Comparison of ENCODE assay signal across 8 cellular contexts in genomic region chr6:17600527-17601388, GRCh38. TPM values are rescaled to one million over a fixed set of nuclear protein-coding genes. Genes with fewer than 3 reads are reported as not detected.
DNase-seq lines count a peak whose midpoint lies in the region; ATAC-seq and TF ChIP-seq lines count a peak whose summit lies in the region.

No MANE protein-coding gene starts in this region.

- DNase-seq in CD14-positive monocyte (ENCODE audit: low spot score) (no peak), SJSA1 (ENCODE audit: low read depth in 1 of 2, low spot score in 2 of 2) (peak; percentile 47 to 49), cardiac septum (ENCODE audit: low spot score) (peak; percentile 86), trophoblast cell (peak; percentile 34 to 55), SKM-1 (lab: John Stamatoyannopoulos, UW; ENCODE audit: unreplicated experiment) (no peak)

- peak overlapping the region; percentile 49 for H2BK5ac ChIP-seq in trophoblast cell (ENCODE audit: low read depth, low read length, poor library complexity)

- no peak overlapping the region for H3K18ac ChIP-seq in trophoblast cell (ENCODE audit: low read length)

- peak overlapping the region; percentile 75 for H2AFZ ChIP-seq in trophoblast cell (ENCODE audit: insufficient read depth, low read length, poor library complexity)

- H3K36me3 Mint-ChIP-seq in CD14-positive monocyte = peaks cover 23 to 30% of the 10 kb centered on the region in 2 donors
- peaks cover under 1% of the 10 kb centered on the region for H3K36me3 Mint-ChIP-seq in activated naive CD8-positive, alpha-beta T cell

- H3K36me3 ChIP-seq in SJSA1 = peaks cover 4% of the 10 kb centered on the region; the same call in 1 of the 2 replicates
- H3K36me3 ChIP-seq in trophoblast cell (ENCODE audit: control insufficient read depth in 1 of 2, insufficient read depth in 2 of 2, low read length in 2 of 2) = peaks cover 0 to 2% of the 10 kb centered on the region in 2 experiments

- ATAC-seq in GM19328 (IDR thresholded peaks at IDR 0.05; ENCODE audit: unreplicated experiment) = peak; percentile 49
- ATAC-seq in HG03378 (IDR thresholded peaks at IDR 0.05; ENCODE audit: unreplicated experiment) = peak; percentile 48

- H3K14ac ChIP-seq in trophoblast cell (ENCODE audit: low read length) = peak overlapping the region; percentile 33

- peak overlapping the region; percentile 49 for H4K91ac ChIP-seq in trophoblast cell (ENCODE audit: low read depth, low read length)

- H3K9me3 ChIP-seq in SJSA1 (replicated peaks) = no peaks in the 10 kb centered on the region
- H3K9me3 ChIP-seq in trophoblast cell (ENCODE audit: insufficient read depth, low read depth, low read length) = no peaks in the 10 kb centered on the region

- no CpG with 5 or more reads among the region's 77 CpGs for WGBS in trophoblast cell (ENCODE audit: extremely low coverage, insufficient coverage, insufficient read length)

- no peak overlapping the region for H2BK120ac ChIP-seq in trophoblast cell (ENCODE audit: insufficient read depth, low read length, poor library complexity)

- intact Hi-C loops in CD14-positive monocyte (cut with micrococcal nuclease) (loop anchor here (5.0 to 10.0 kb wide), 2 partner anchors 104 to 107 kb away; partner anchors contain the start of gene NUP153 (in 2 of the 2)), cardiac septum (cut with DNase I) (loop anchor here (2.0 kb wide), 1 partner anchor 106 kb away; the partner anchor contains the start of gene NUP153)

- no peak overlapping the region for H2BK12ac ChIP-seq in trophoblast cell (ENCODE audit: low read length)

- peak overlapping the region; percentile 76 for H3K4me3 ChIP-seq in SJSA1
- peak overlapping the region; percentile 80 for H3K4me3 ChIP-seq in trophoblast cell (ENCODE audit: low read depth, low read length)

- H3K4ac ChIP-seq in trophoblast cell (ENCODE audit: low read depth, low read length) = no peak overlapping the region

- no peak overlapping the region for H4K12ac ChIP-seq in trophoblast cell (ENCODE audit: low read depth, low read length)

- H3K79me2 ChIP-seq in trophoblast cell (ENCODE audit: control insufficient read depth, insufficient read depth, low read length, poor library complexity) = peaks cover 2% of the 10 kb centered on the region

- peak overlapping the region; percentile 5 to 94 (median 85) for H3K27ac Mint-ChIP-seq in CD14-positive monocyte
- peak overlapping the region; percentile 85 for H3K27ac Mint-ChIP-seq in activated naive CD8-positive, alpha-beta T cell

- no peak overlapping the region for H3K23ac ChIP-seq in trophoblast cell (ENCODE audit: low read length)

- peak overlapping the region; percentile 38 for H4K8ac ChIP-seq in trophoblast cell (ENCODE audit: low read depth, low read length)

- no peak for TF ChIP-seq CTCF in CD14-positive monocyte (IDR thresholded peaks at IDR 0.05)

- H3K4me2 ChIP-seq in trophoblast cell (ENCODE audit: low read length) = peak overlapping the region; percentile 96

- H3K4me1 ChIP-seq in SJSA1 (replicated peaks) = peaks cover 10% of the 10 kb centered on the region
- peaks cover 0 to 8% of the 10 kb centered on the region in 2 experiments for H3K4me1 ChIP-seq in trophoblast cell (ENCODE audit: control insufficient read depth in 1 of 2, insufficient read depth in 2 of 2, low read length in 2 of 2)

- peak overlapping the region; percentile 75 for H3K9ac ChIP-seq in trophoblast cell (ENCODE audit: low read length)

- H3K79me1 ChIP-seq in trophoblast cell (ENCODE audit: low read length) = peaks cover 6% of the 10 kb centered on the region

- H3K4me3 Mint-ChIP-seq in CD14-positive monocyte = peak overlapping the region; percentile 84 to 90
- H3K4me3 Mint-ChIP-seq in activated naive CD8-positive, alpha-beta T cell = peak overlapping the region; percentile 87

- H3K27me3 ChIP-seq in SJSA1 (replicated peaks) (no peaks in the 10 kb centered on the region), trophoblast cell (ENCODE audit: insufficient read depth, low read length) (no peaks in the 10 kb centered on the region)

- H2AK5ac ChIP-seq in trophoblast cell (ENCODE audit: low read length) = no peak overlapping the region

- H3K27ac ChIP-seq in SJSA1 = peak overlapping the region; percentile 46
- H3K27ac ChIP-seq in trophoblast cell (ENCODE audit: low read depth, low read length) = peak overlapping the region; percentile 75

- peaks cover 33% of the 10 kb centered on the region for H3K4me1 Mint-ChIP-seq in CD14-positive monocyte
- H3K4me1 Mint-ChIP-seq in activated naive CD8-positive, alpha-beta T cell (ENCODE audit: low read depth) = peaks cover 39% of the 10 kb centered on the region

- H3K9me3 Mint-ChIP-seq in CD14-positive monocyte = peaks cover 0 to 5% (median 0%) of the 10 kb centered on the region in 7 donors
- no peaks in the 10 kb centered on the region for H3K9me3 Mint-ChIP-seq in activated naive CD8-positive, alpha-beta T cell (ENCODE audit: low read depth)

- H3K27me3 Mint-ChIP-seq in CD14-positive monocyte (ENCODE audit: low read depth in 3 of 3) = peaks cover 0 to 3% (median 0%) of the 10 kb centered on the region in 3 donors
- H3K27me3 Mint-ChIP-seq in activated naive CD8-positive, alpha-beta T cell = no peaks in the 10 kb centered on the region

RNA-seq across cellular contexts. Expression of gene FAM8A1, which starts 0.7 kb away (rescaled TPM):
- polyA plus RNA-seq in CD14-positive monocyte = 1 to 10 TPM; 6.8 to 9.3 TPM
- 10.9 and 11.0 TPM in 2 replicates for total RNA-seq in SJSA1 (2014; rRNA removed; shearing (Covaris generic))
- 15.1 TPM for total RNA-seq in cardiac septum
- 10.1 and 10.3 TPM in 2 replicates for polyA plus RNA-seq in trophoblast cell (2013)

Comparison
In these comparisons a context has a peak if more than half of its experiments do, and no peak if none do; other contexts are left out.
1. DNase-seq: peak in SJSA1 (2 of 2), cardiac septum (single experiment) and trophoblast cell (2 of 2); none in CD14-positive monocyte (single experiment) and SKM-1 (single experiment).